8 cellular contexts compared by ENCODE assay signal in the genomic region with DNA sequence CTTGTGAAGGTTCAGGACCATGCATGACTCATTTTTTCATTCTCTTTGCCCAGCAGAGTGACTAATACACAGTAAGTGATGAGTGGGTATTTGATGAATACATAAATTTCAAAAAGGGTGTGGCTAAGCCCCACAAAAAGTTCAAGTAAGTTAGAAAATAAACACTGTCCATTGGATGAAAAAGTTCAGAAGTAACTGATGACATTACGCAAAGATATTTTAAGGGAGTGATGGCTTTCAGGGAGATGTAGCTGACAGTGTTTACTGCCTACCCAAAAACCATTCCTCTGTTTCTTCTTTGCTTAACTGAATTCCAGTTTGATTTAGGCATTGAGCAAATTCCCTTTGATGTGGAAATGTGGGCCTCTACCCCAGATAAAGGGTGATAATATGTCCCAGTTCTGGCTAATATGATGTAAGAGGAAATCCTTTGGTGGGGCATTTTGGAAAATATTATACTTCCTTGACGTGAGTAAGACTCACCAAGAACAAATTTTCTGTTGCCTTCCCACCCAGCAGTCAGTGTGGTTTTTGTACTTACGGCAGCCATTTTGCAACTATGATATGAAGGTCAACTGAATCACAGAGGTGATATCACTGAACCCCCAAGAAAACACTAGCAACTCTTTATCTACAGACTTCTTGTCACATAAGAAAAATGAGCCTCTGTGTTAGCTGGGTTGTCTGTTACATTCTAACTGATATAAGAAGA. TPM values are rescaled to one million over a fixed set of nuclear protein-coding genes. Genes with fewer than 3 reads are reported as not detected.
DNase-seq lines count a peak whose midpoint lies in the region; ATAC-seq, FAIRE-seq and TF ChIP-seq lines count a peak whose summit lies in the region.

No MANE protein-coding gene starts in this region.

- H3K9ac ChIP-seq in SK-N-SH, result no peak overlapping the region

- H4K20me1 ChIP-seq in SK-N-SH (ENCODE audit: insufficient read depth), result no peaks in the 10 kb centered on the region

- POLR2A ChIA-PET in SK-N-SH (lab: Yijun Ruan, JAX), result no interaction called here

- peaks cover 12% of the 10 kb centered on the region for H3F3A ChIP-seq in SK-N-SH (replicated peaks; ENCODE audit: insufficient read depth)

- peak overlapping the region; percentile 75 for H2AFZ ChIP-seq in SK-N-SH (ENCODE audit: low read depth)

- CTCF ChIA-PET in SK-N-SH (lab: Yijun Ruan, JAX), result no interaction called here

- TF ChIP-seq RAD21 in SK-N-SH (IDR thresholded peaks at IDR 0.05; ENCODE audit: low read length), result no peak

- WGBS in SK-N-SH (ENCODE audit: low lambda C conversion rate), result 51% methylated on average over 3 of the region's 3 CpGs

- no peaks in the 10 kb centered on the region for H3K9me2 ChIP-seq in SK-N-SH

- no peak overlapping the region for H3K4me2 ChIP-seq in SK-N-SH

- no peaks in the 10 kb centered on the region for H3K79me2 ChIP-seq in SK-N-SH (ENCODE audit: insufficient read depth)

- DNase-seq in H4 (ENCODE audit: low spot score), result peak; percentile 59
- DNase-seq in SK-N-SH, result no peak
- peak; percentile 94 to 97 for DNase-seq in cardiac fibroblast (ENCODE audit: low read depth in 2 of 2)
- peak; percentile 90 for DNase-seq in renal cortical epithelial cell (ENCODE audit: low read depth)
- DNase-seq in NCI-H748 (lab: John Stamatoyannopoulos, UW; ENCODE audit: unreplicated experiment), result no peak
- DNase-seq in frontal cortex (ENCODE audit: low spot score in 2 of 2), result no peak

- ATAC-seq in HG02763 (IDR thresholded peaks at IDR 0.05; ENCODE audit: unreplicated experiment), result no peak
- ATAC-seq in HG03135 (IDR thresholded peaks at IDR 0.05; ENCODE audit: unreplicated experiment), result no peak

- no peak for FAIRE-seq in frontal cortex (lab: Jason Lieb, UNC)

- no peak for TF ChIP-seq EP300 in SK-N-SH (IDR thresholded peaks at IDR 0.05; ENCODE audit: borderline replicate concordance in 1 of 2, low read depth in 1 of 2, low read length in 1 of 2)

- H3K36me3 ChIP-seq in SK-N-SH (replicated peaks in 1 of 2; ENCODE audit: control insufficient read depth in 1 of 2, insufficient read depth in 2 of 2, low read length in 1 of 2), result no peaks in the 10 kb centered on the region

- no peaks in the 10 kb centered on the region; a peak in 1 of 4 replicates for H3K4me1 ChIP-seq in SK-N-SH (ENCODE audit: control insufficient read depth in 1 of 2, insufficient read depth in 2 of 2, low read depth in 1 of 2, low read length in 1 of 2)

- TF ChIP-seq CTCF in SK-N-SH (IDR thresholded peaks at IDR 0.05), result no peak
- no peak for TF ChIP-seq CTCF in cardiac fibroblast (IDR thresholded peaks at IDR 0.05; ENCODE audit: low read depth, low read length)

- H3K27me3 ChIP-seq in SK-N-SH (ENCODE audit: insufficient read depth), result no peaks in the 10 kb centered on the region

- no peak overlapping the region for H3K4me3 ChIP-seq in SK-N-SH (ENCODE audit: low read depth in 2 of 2, low read length in 1 of 2)
- H3K4me3 ChIP-seq in cardiac fibroblast (replicated peaks in 1 of 2; ENCODE audit: low read depth in 2 of 2, low read length in 2 of 2), result no peak overlapping the region

- peak overlapping the region in 1 of 2 experiments; percentile 60; a peak in 2 of 4 replicates for H3K27ac ChIP-seq in SK-N-SH (ENCODE audit: low read depth in 2 of 2, low read length in 1 of 2)

- no peaks in the 10 kb centered on the region for H3K9me3 ChIP-seq in SK-N-SH

TF ChIP-seq in SK-N-SH, 30 proteins besides CTCF, POLR2A, EP300 and RAD21:
- no peak for TF ChIP-seq NRF1 (IDR thresholded peaks at IDR 0.05; ENCODE audit: low read depth, low read length)
- TF ChIP-seq JUND (IDR thresholded peaks at IDR 0.05), result peak; percentile 93
- TF ChIP-seq TEAD4 (IDR thresholded peaks at IDR 0.05; ENCODE audit: borderline replicate concordance, insufficient read depth), result peak; percentile 20; the same call in 1 of the 2 replicates
- no peak for TF ChIP-seq GABPA (IDR thresholded peaks at IDR 0.05; ENCODE audit: low read depth)
- TF ChIP-seq MEF2A (IDR thresholded peaks at IDR 0.05; ENCODE audit: borderline replicate concordance, low read depth), result no peak
- no peak for TF ChIP-seq RCOR1 (IDR thresholded peaks at IDR 0.05; ENCODE audit: low read length)
- TF ChIP-seq, protein P1, sequence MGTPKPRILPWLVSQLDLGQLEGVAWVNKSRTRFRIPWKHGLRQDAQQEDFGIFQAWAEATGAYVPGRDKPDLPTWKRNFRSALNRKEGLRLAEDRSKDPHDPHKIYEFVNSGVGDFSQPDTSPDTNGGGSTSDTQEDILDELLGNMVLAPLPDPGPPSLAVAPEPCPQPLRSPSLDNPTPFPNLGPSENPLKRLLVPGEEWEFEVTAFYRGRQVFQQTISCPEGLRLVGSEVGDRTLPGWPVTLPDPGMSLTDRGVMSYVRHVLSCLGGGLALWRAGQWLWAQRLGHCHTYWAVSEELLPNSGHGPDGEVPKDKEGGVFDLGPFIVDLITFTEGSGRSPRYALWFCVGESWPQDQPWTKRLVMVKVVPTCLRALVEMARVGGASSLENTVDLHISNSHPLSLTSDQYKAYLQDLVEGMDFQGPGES (IDR thresholded peaks at IDR 0.05; ENCODE audit: low read depth, low read length), result no peak
- peak; percentile 95 for TF ChIP-seq FOSL2 (IDR thresholded peaks at IDR 0.05; ENCODE audit: borderline replicate concordance, low read depth)
- TF ChIP-seq EZH2phosphoT487 (IDR thresholded peaks at IDR 0.05; ENCODE audit: borderline replicate concordance, low read depth), result no peak
- TF ChIP-seq SMC3 (IDR thresholded peaks at IDR 0.05; ENCODE audit: low read depth, low read length), result no peak
- TF ChIP-seq, protein P2, sequence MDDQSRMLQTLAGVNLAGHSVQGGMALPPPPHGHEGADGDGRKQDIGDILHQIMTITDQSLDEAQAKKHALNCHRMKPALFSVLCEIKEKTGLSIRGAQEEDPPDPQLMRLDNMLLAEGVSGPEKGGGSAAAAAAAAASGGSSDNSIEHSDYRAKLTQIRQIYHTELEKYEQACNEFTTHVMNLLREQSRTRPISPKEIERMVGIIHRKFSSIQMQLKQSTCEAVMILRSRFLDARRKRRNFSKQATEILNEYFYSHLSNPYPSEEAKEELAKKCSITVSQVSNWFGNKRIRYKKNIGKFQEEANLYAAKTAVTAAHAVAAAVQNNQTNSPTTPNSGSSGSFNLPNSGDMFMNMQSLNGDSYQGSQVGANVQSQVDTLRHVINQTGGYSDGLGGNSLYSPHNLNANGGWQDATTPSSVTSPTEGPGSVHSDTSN (IDR thresholded peaks at IDR 0.05), result peak; percentile 88
- peak; percentile 45; the same call in 1 of the 2 replicates for TF ChIP-seq TCF12 (IDR thresholded peaks at IDR 0.05)
- TF ChIP-seq MXI1 (IDR thresholded peaks at IDR 0.05; ENCODE audit: low read depth, low read length), result no peak
- TF ChIP-seq RXRA (IDR thresholded peaks at IDR 0.05; ENCODE audit: borderline replicate concordance, low read depth), result peak; percentile 54; the same call in 1 of the 2 replicates
- TF ChIP-seq FOXM1 (IDR thresholded peaks at IDR 0.05; ENCODE audit: low read depth), result 0 out of 2 replicates have a peak, but pooled peaks have one; percentile 14
- no peak for TF ChIP-seq FOXJ3 (CRISPR knock-in tag; IDR thresholded peaks at IDR 0.05)
- TF ChIP-seq RFX5 (IDR thresholded peaks at IDR 0.05; ENCODE audit: low read length), result no peak
- TF ChIP-seq GATA2 (CRISPR knock-in tag; IDR thresholded peaks at IDR 0.05), result no peak
- TF ChIP-seq NFIC (IDR thresholded peaks at IDR 0.05; ENCODE audit: borderline replicate concordance), result peak; percentile 39; the same call in 1 of the 2 replicates
- TF ChIP-seq YY1 (IDR thresholded peaks at IDR 0.05; ENCODE audit: low read depth), result peak; percentile 21; the same call in 1 of the 2 replicates
- TF ChIP-seq CHD2 (IDR thresholded peaks at IDR 0.05; ENCODE audit: low read length, partially characterized antibody), result no peak
- TF ChIP-seq, protein P3, sequence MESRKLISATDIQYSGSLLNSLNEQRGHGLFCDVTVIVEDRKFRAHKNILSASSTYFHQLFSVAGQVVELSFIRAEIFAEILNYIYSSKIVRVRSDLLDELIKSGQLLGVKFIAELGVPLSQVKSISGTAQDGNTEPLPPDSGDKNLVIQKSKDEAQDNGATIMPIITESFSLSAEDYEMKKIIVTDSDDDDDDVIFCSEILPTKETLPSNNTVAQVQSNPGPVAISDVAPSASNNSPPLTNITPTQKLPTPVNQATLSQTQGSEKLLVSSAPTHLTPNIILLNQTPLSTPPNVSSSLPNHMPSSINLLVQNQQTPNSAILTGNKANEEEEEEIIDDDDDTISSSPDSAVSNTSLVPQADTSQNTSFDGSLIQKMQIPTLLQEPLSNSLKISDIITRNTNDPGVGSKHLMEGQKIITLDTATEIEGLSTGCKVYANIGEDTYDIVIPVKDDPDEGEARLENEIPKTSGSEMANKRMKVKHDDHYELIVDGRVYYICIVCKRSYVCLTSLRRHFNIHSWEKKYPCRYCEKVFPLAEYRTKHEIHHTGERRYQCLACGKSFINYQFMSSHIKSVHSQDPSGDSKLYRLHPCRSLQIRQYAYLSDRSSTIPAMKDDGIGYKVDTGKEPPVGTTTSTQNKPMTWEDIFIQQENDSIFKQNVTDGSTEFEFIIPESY (IDR thresholded peaks at IDR 0.05; ENCODE audit: borderline replicate concordance, low read depth), result 0 out of 2 replicates have a peak, but pooled peaks have one; percentile 11
TF ChIP-seq in SK-N-SH: peak in this region for 10.

RNA-seq across cellular contexts. Expression of a gene that starts 29.0 kb away (rescaled TPM):
- total RNA-seq in H4 (2014; rRNA removed; shearing (Covaris generic)), result not detected in 2 replicates
- not detected in 2 replicates for polyA plus RNA-seq in SK-N-SH (2012; rRNA removed)
- not detected in 2 replicates for polyA plus RNA-seq in SK-N-SH (2012; cell fraction: cytosol; rRNA removed)
- not detected in 2 replicates for polyA plus RNA-seq in SK-N-SH (2012; cell fraction: nucleus; rRNA removed)
- total RNA-seq in renal cortical epithelial cell (not detected in 2 replicates), frontal cortex (not detected)

Comparison
In these comparisons a context has a peak if more than half of its experiments do, and no peak if none do; other contexts are left out.
1. DNase-seq: peak in H4 (single experiment), cardiac fibroblast (2 of 2) and renal cortical epithelial cell (single experiment); none in SK-N-SH (single experiment), NCI-H748 (single experiment) and frontal cortex (0 of 2).